Comparison of ENCODE assay signal across 24 cellular contexts in the genomic region with DNA sequence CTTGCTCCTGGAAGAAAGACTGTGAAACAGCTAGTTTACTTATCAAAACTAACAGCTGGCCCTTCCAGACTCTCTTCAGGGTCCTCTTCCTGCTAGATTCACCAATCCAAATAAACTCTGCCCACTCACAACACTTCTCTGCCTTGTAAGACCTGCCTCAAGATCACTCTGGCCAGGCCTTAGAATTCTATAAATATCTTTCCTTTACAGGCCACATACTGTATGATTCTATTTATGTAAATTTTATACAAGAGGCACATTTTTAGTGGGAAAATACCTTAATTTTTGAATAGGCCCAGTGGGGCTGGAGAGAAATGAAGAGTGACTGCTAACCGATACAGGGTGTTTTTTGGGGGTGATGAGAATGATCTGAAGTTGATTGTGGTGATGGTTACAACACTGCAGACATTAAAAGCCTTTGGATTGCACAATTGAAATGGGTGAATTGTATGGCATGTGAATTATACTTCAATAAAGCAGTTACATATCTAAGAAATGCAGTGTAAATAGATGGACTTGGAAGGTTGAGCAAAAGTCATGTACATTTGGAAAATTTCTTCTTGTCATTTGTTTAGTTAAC.
DNase-seq lines count a peak whose midpoint lies in the region; ATAC-seq, FAIRE-seq and TF ChIP-seq lines count a peak whose summit lies in the region.
"Had no signal": no experiment of that assay in that cellular context is flagged by ENCODE, and none has a peak within 500 bp of the region (broad histone marks: within the 10 kb centered on the region; RNA-seq: fewer than 3 reads in every experiment).

No MANE protein-coding gene starts in this region.

- no peaks in the 10 kb centered on the region for H3K79me2 ChIP-seq in K562 (ENCODE audit: control insufficient read depth, insufficient read depth, low read length)

- no peaks in the 10 kb centered on the region for H3K27me3 ChIP-seq in K562 (ENCODE audit: control insufficient read depth in 2 of 2, insufficient read depth in 2 of 2, low read length in 2 of 2)
- H3K27me3 ChIP-seq: heart left ventricle had no signal

- POLR2A ChIA-PET in K562 (lab: Yijun Ruan, JAX) (interaction anchor here (0.5 to 1.7 kb wide), 6 partner anchors 9 to 359 kb away, joined by 3 to 5 read pairs (median 4); no protein-coding TSS in a partner anchor), T-cell (lab: Charles Lee) (no interaction called here)

- CTCF ChIA-PET in K562 (lab: Yijun Ruan, JAX; ENCODE audit: low intra/inter-chr PET ratio): no interaction called here
- CTCF ChIA-PET in T-cell (lab: Charles Lee): no interaction called here

- no peaks in the 10 kb centered on the region for H3K9me3 Mint-ChIP-seq in T-cell
- H3K9me3 Mint-ChIP-seq: activated naive CD4-positive, alpha-beta T cell treated with anti-CD3 and anti-CD28 coated beads, Interleukin-2, amount 50 U/mL, for 24 hours; activated T-helper 1 cell treated with anti-CD3 and anti-CD28 coated beads, Interleukin-12 subunit alpha, Interleukin-12 subunit beta, Interleukin-2, Interleukin-4 antibody, amounts not matched to agents 30 ng/mL and 10 ng/mL and 1 ng/mL, durations not matched to agents 14 hours and 24 hours and 36 hours; stimulated activated effector memory CD8-positive, alpha-beta T cell treated with anti-CD3 and anti-CD28 coated beads, Interleukin-12 subunit alpha, Interleukin-12 subunit beta, amount 100 ng/mL, for 72 hours had no signal

- WGBS in K562 (ENCODE audit: insufficient coverage, low coverage, missing lambda C conversion rate): 3% methylated on average over 1 of the region's 1 CpG

- peak overlapping the region; percentile 8 for H3K4me2 ChIP-seq in K562 (ENCODE audit: insufficient read depth, low read length)

- no peaks in the 10 kb centered on the region for H3K36me3 Mint-ChIP-seq in T-cell
- H3K36me3 Mint-ChIP-seq: activated naive CD4-positive, alpha-beta T cell treated with anti-CD3 and anti-CD28 coated beads, Interleukin-2, amount 50 U/mL, for 24 hours; CD14-positive monocyte; stimulated activated effector memory CD8-positive, alpha-beta T cell treated with anti-CD3 and anti-CD28 coated beads, Interleukin-12 subunit alpha, Interleukin-12 subunit beta, amount 100 ng/mL, for 72 hours had no signal

- no peaks in the 10 kb centered on the region for H3K27me3 Mint-ChIP-seq in T-cell
- H3K27me3 Mint-ChIP-seq: activated naive CD4-positive, alpha-beta T cell treated with anti-CD3 and anti-CD28 coated beads, Interleukin-2, amount 50 U/mL, for 24 hours had no signal

- no peak for TF ChIP-seq POLR2A in K562 (conservative IDR thresholded peaks at IDR 0.05)

- H3K9me3 ChIP-seq in K562 (replicated peaks; ENCODE audit: control insufficient read depth, insufficient read depth, low read depth, low read length): peaks cover 5% of the 10 kb centered on the region; the same call in 1 of the 2 replicates
- H3K9me3 ChIP-seq in mucosa of descending colon: no peaks in the 10 kb centered on the region
- H3K9me3 ChIP-seq: heart left ventricle, psoas muscle had no signal

- H3K27ac ChIP-seq in K562 (ENCODE audit: extremely low read depth, low read depth, low read length): peak overlapping the region; percentile 52
- H3K27ac ChIP-seq: heart left ventricle, psoas muscle, skin epidermis had no signal

- H3K4me1 Mint-ChIP-seq in T-cell: no peaks in the 10 kb centered on the region
- H3K4me1 Mint-ChIP-seq: activated naive CD4-positive, alpha-beta T cell treated with anti-CD3 and anti-CD28 coated beads, Interleukin-2, amount 50 U/mL, for 24 hours; stimulated activated effector memory CD8-positive, alpha-beta T cell treated with anti-CD3 and anti-CD28 coated beads, Interleukin-12 subunit alpha, Interleukin-12 subunit beta, amount 100 ng/mL, for 72 hours had no signal

- intact Hi-C loops in K562 (cut with micrococcal nuclease) (loop anchor here (2.0 kb wide), 1 partner anchor 193 kb away; a partner anchor contains a TSS), mucosa of descending colon (cut with DNase I, micrococcal nuclease) (no loop called here)

- no peak overlapping the region for H3K4me3 ChIP-seq in K562
- no peak overlapping the region for H3K4me3 ChIP-seq in mucosa of descending colon
- H3K4me3 ChIP-seq: heart left ventricle, psoas muscle, skin epidermis had no signal

- peak; percentile 87; the same call in 1 of the 2 replicates for TF ChIP-seq EP300 in K562 (IDR thresholded peaks at IDR 0.05; ENCODE audit: low read length)

- H3K9ac ChIP-seq in K562 (ENCODE audit: insufficient read depth in 1 of 2, low read depth in 2 of 2, low read length in 2 of 2): peak overlapping the region in 1 of 2 experiments; percentile 31; a peak in 2 of 4 replicates

- H3K36me3 ChIP-seq in K562 (ENCODE audit: control insufficient read depth, insufficient read depth, low read length): no peaks in the 10 kb centered on the region
- H3K36me3 ChIP-seq in mucosa of descending colon (ENCODE audit: low read depth): no peaks in the 10 kb centered on the region
- H3K36me3 ChIP-seq: heart left ventricle had no signal

- H3K4me3 Mint-ChIP-seq in T-cell: no peak overlapping the region
- H3K4me3 Mint-ChIP-seq: activated naive CD4-positive, alpha-beta T cell treated with anti-CD3 and anti-CD28 coated beads, Interleukin-2, amount 50 U/mL, for 24 hours; activated T-helper 1 cell treated with anti-CD3 and anti-CD28 coated beads, Interleukin-12 subunit alpha, Interleukin-12 subunit beta, Interleukin-2, Interleukin-4 antibody, amounts not matched to agents 30 ng/mL and 10 ng/mL and 1 ng/mL, durations not matched to agents 14 hours and 24 hours and 36 hours; CD14-positive monocyte; stimulated activated effector memory CD8-positive, alpha-beta T cell treated with anti-CD3 and anti-CD28 coated beads, Interleukin-12 subunit alpha, Interleukin-12 subunit beta, amount 100 ng/mL, for 72 hours had no signal

- H3K4me1 ChIP-seq in K562 (replicated peaks in 1 of 2; ENCODE audit: control insufficient read depth in 2 of 2, insufficient read depth in 2 of 2, low read length in 2 of 2): peaks cover 0 to 8% of the 10 kb centered on the region in 2 experiments; a peak in 2 of 5 replicates
- peaks cover 9% of the 10 kb centered on the region for H3K4me1 ChIP-seq in mucosa of descending colon (ENCODE audit: low read depth)
- H3K4me1 ChIP-seq: heart left ventricle, psoas muscle had no signal

- H3K9me1 ChIP-seq in K562 (ENCODE audit: control insufficient read depth, insufficient read depth, low read length): no peaks in the 10 kb centered on the region

- ATAC-seq in K562 (peak; percentile 93), mucosa of descending colon (peak; percentile 76), GM18909 (IDR thresholded peaks at IDR 0.05; ENCODE audit: poor library complexity, unreplicated experiment) (no peak), T-cell (replicated peaks in 1 of 4) (no peak)
- ATAC-seq: heart left ventricle; psoas muscle; stimulated activated effector memory CD8-positive, alpha-beta T cell treated with anti-CD3 and anti-CD28 coated beads, Interleukin-12 subunit alpha, Interleukin-12 subunit beta, amount 100 ng/mL, for 72 hours had no signal

- in situ Hi-C loops in K562 (cut with MboI) (no loop called here), ACHN (cut with HindIII; ENCODE audit: low pct_ligation_motif_present, low pct_unique_long_range_greater_than_20kb, low sequenced_read_pairs) (no loop called here)

- DNase-seq in DMS53 treated with DMSO at 0.1 percent for 48 hours (lab: John Stamatoyannopoulos, UW; ENCODE audit: unreplicated experiment): peak; percentile 1
- DNase-seq in NOMO-1 treated with DMSO at 0.1 percent for 48 hours (lab: John Stamatoyannopoulos, UW; ENCODE audit: unreplicated experiment): peak; percentile 23
- DNase-seq in K562 (ENCODE audit: extremely low read depth in 1 of 4, low spot score in 3 of 4): peak; percentile 71 to 94 (median 80)
- peak in 1 of 3 donors; percentile 8 for DNase-seq in mucosa of descending colon
- DNase-seq in T-cell: no peak
- DNase-seq in effector CD8-positive, alpha-beta T cell (lab: John Stamatoyannopoulos, UW): no peak
- DNase-seq in ACHN: no peak
- DNase-seq: activated CD4-positive, alpha-beta T cell treated with anti-CD3 and anti-CD28 coated beads for 48 hours; anterior cingulate cortex; DMS 273 treated with DMSO at 0.1 percent for 48 hours; HCEC 1CT; heart left ventricle; NCI-H1105; NCI-H2081 treated with DMSO at 0.1 percent for 48 hours; NCI-H510A treated with DMSO at 0.1 percent for 48 hours; psoas muscle; stimulated activated CD4-positive, alpha-beta T cell treated with anti-CD3 and anti-CD28 coated beads, Interleukin-2, amount 100 ng/mL, for 24 hours had no signal

- H2AFZ ChIP-seq in K562 (ENCODE audit: low read depth, low read length): peak overlapping the region; percentile 21

- no peak for TF ChIP-seq CTCF in K562 (IDR thresholded peaks at IDR 0.05 in 2 of 3, conservative IDR thresholded peaks at IDR 0.05 in 1 of 3; ENCODE audit: insufficient read depth in 2 of 3, low read depth in 1 of 3, low read length in 3 of 3)
- TF ChIP-seq CTCF in mucosa of descending colon (IDR thresholded peaks at IDR 0.05): no peak

- peak; percentile 75 for FAIRE-seq in K562 (lab: Jason Lieb, UNC)
- FAIRE-seq: GM18507 had no signal

- no peak overlapping the region for H3K27ac Mint-ChIP-seq in T-cell
- H3K27ac Mint-ChIP-seq: activated naive CD4-positive, alpha-beta T cell treated with anti-CD3 and anti-CD28 coated beads, Interleukin-2, amount 50 U/mL, for 24 hours; activated T-helper 1 cell treated with anti-CD3 and anti-CD28 coated beads, Interleukin-12 subunit alpha, Interleukin-12 subunit beta, Interleukin-2, Interleukin-4 antibody, amounts not matched to agents 30 ng/mL and 10 ng/mL and 1 ng/mL, durations not matched to agents 14 hours and 24 hours and 36 hours; CD14-positive monocyte; stimulated activated effector memory CD8-positive, alpha-beta T cell treated with anti-CD3 and anti-CD28 coated beads, Interleukin-12 subunit alpha, Interleukin-12 subunit beta, amount 100 ng/mL, for 72 hours had no signal

- H4K20me1 ChIP-seq in K562 (replicated peaks; ENCODE audit: control insufficient read depth, insufficient read depth, low read length): no peaks in the 10 kb centered on the region

- BruUV-seq in K562 (replicated peaks; lab: Mats Ljungman, UMichigan): no TSS peak

- no peak for TF ChIP-seq RAD21 in K562 (CRISPR knock-in tag; conservative IDR thresholded peaks at IDR 0.05 in 1 of 2, IDR thresholded peaks at IDR 0.05 in 1 of 2)

TF ChIP-seq in K562, 482 proteins besides CTCF, POLR2A, EP300 and RAD21 (continues in another document):
- TF ChIP-seq, protein P1, sequence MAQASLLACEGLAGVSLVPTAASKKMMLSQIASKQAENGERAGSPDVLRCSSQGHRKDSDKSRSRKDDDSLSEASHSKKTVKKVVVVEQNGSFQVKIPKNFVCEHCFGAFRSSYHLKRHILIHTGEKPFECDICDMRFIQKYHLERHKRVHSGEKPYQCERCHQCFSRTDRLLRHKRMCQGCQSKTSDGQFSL (CRISPR knock-in tag; IDR thresholded peaks at IDR 0.05): no peak
- TF ChIP-seq, protein P1 (tag; IDR thresholded peaks at IDR 0.05): no peak
- no peak for TF ChIP-seq NEUROD1 (IDR thresholded peaks at IDR 0.05; ENCODE audit: borderline replicate concordance, low read depth, low read length, partially characterized antibody)

Comparison
In these comparisons a context has a peak if more than half of its experiments do, and no peak if none do; other contexts are left out.
1. DNase-seq: peak in DMS53 treated with DMSO at 0.1 percent for 48 hours (single experiment), NOMO-1 treated with DMSO at 0.1 percent for 48 hours (single experiment) and K562 (4 of 4); none in T-cell (0 of 34), effector CD8-positive, alpha-beta T cell (single experiment) and ACHN (single experiment).
2. ATAC-seq: peak in K562 (single experiment) and mucosa of descending colon (single experiment); none in GM18909 (single experiment) and T-cell (0 of 4).